1 cellular context compared by ENCODE assay signal in the genomic region with DNA sequence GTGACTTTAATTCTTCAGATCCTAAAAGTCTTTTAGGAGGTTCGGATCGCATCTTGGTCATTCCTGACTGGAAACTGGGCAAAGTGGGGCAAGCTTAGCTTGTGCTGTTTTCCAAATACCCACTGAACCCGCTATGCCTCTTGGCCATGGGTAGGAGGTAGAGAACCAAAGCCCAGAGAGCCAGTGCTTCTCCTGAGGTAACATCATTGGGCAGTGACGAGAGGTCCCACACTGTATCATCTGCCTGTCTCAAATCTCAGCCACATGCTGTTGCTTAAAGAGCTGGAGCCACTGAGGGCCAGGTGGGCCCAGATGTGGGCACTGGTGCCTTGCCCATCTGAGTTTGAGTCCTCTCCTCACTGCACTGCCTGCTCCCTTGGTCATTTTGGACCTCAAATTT.
TF ChIP-seq lines count a peak whose summit lies in the region.

No MANE protein-coding gene starts in this region.

TF ChIP-seq in HepG2, 621 proteins besides CTCF, POLR2A, EP300 and RAD21 (continued from another document):
- TF ChIP-seq, protein P1, sequence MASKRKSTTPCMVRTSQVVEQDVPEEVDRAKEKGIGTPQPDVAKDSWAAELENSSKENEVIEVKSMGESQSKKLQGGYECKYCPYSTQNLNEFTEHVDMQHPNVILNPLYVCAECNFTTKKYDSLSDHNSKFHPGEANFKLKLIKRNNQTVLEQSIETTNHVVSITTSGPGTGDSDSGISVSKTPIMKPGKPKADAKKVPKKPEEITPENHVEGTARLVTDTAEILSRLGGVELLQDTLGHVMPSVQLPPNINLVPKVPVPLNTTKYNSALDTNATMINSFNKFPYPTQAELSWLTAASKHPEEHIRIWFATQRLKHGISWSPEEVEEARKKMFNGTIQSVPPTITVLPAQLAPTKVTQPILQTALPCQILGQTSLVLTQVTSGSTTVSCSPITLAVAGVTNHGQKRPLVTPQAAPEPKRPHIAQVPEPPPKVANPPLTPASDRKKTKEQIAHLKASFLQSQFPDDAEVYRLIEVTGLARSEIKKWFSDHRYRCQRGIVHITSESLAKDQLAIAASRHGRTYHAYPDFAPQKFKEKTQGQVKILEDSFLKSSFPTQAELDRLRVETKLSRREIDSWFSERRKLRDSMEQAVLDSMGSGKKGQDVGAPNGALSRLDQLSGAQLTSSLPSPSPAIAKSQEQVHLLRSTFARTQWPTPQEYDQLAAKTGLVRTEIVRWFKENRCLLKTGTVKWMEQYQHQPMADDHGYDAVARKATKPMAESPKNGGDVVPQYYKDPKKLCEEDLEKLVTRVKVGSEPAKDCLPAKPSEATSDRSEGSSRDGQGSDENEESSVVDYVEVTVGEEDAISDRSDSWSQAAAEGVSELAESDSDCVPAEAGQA (IDR thresholded peaks at IDR 0.05; ENCODE audit: low read depth) = no peak
- TF ChIP-seq, protein P1 (CRISPR knock-in tag; IDR thresholded peaks at IDR 0.05; ENCODE audit: borderline replicate concordance) = no peak
- TF ChIP-seq ZNF335 (CRISPR knock-in tag; IDR thresholded peaks at IDR 0.05) = no peak
- no peak for TF ChIP-seq ZNF761 (CRISPR knock-in tag; conservative IDR thresholded peaks at IDR 0.05)
- TF ChIP-seq, protein P2, sequence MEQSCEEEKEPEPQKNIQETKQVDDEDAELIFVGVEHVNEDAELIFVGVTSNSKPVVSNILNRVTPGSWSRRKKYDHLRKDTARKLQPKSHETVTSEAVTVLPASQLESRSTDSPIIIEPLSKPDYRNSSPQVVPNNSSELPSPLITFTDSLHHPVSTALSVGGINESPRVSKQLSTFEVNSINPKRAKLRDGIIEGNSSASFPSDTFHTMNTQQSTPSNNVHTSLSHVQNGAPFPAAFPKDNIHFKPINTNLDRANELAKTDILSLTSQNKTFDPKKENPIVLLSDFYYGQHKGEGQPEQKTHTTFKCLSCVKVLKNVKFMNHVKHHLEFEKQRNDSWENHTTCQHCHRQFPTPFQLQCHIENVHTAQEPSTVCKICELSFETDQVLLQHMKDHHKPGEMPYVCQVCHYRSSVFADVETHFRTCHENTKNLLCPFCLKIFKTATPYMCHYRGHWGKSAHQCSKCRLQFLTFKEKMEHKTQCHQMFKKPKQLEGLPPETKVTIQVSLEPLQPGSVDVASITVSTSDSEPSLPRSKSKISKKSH (CRISPR knock-in tag; IDR thresholded peaks at IDR 0.05; ENCODE audit: borderline replicate concordance) = no peak
- no peak for TF ChIP-seq RCOR2 (CRISPR knock-in tag; IDR thresholded peaks at IDR 0.05)
- TF ChIP-seq ZNF256 (CRISPR knock-in tag; conservative IDR thresholded peaks at IDR 0.05) = no peak
- TF ChIP-seq POLR2G (IDR thresholded peaks at IDR 0.05; ENCODE audit: low read depth, low read length) = no peak
- TF ChIP-seq HOXD1 (CRISPR knock-in tag; IDR thresholded peaks at IDR 0.05) = no peak
- no peak for TF ChIP-seq ZNF883 (CRISPR knock-in tag; IDR thresholded peaks at IDR 0.05; ENCODE audit: not compliant biosample characterization)
- TF ChIP-seq NCOA1 (CRISPR knock-in tag; IDR thresholded peaks at IDR 0.05) = no peak
- no peak for TF ChIP-seq CBFB (CRISPR knock-in tag; IDR thresholded peaks at IDR 0.05)
- no peak for TF ChIP-seq EEA1 (CRISPR knock-in tag; IDR thresholded peaks at IDR 0.05; ENCODE audit: borderline replicate concordance)
- TF ChIP-seq, protein P3, sequence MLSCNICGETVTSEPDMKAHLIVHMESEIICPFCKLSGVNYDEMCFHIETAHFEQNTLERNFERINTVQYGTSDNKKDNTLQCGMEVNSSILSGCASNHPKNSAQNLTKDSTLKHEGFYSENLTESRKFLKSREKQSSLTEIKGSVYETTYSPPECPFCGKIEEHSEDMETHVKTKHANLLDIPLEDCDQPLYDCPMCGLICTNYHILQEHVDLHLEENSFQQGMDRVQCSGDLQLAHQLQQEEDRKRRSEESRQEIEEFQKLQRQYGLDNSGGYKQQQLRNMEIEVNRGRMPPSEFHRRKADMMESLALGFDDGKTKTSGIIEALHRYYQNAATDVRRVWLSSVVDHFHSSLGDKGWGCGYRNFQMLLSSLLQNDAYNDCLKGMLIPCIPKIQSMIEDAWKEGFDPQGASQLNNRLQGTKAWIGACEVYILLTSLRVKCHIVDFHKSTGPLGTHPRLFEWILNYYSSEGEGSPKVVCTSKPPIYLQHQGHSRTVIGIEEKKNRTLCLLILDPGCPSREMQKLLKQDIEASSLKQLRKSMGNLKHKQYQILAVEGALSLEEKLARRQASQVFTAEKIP (CRISPR knock-in tag; IDR thresholded peaks at IDR 0.05; ENCODE audit: borderline replicate concordance) = no peak
- TF ChIP-seq, protein P4, sequence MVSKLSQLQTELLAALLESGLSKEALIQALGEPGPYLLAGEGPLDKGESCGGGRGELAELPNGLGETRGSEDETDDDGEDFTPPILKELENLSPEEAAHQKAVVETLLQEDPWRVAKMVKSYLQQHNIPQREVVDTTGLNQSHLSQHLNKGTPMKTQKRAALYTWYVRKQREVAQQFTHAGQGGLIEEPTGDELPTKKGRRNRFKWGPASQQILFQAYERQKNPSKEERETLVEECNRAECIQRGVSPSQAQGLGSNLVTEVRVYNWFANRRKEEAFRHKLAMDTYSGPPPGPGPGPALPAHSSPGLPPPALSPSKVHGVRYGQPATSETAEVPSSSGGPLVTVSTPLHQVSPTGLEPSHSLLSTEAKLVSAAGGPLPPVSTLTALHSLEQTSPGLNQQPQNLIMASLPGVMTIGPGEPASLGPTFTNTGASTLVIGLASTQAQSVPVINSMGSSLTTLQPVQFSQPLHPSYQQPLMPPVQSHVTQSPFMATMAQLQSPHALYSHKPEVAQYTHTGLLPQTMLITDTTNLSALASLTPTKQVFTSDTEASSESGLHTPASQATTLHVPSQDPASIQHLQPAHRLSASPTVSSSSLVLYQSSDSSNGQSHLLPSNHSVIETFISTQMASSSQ (IDR thresholded peaks at IDR 0.05; ENCODE audit: low read depth) = no peak
- TF ChIP-seq, protein P4 (CRISPR knock-in tag; IDR thresholded peaks at IDR 0.05; ENCODE audit: borderline replicate concordance) = no peak
- no peak for TF ChIP-seq ZNF12 (CRISPR knock-in tag; IDR thresholded peaks at IDR 0.05)
